ENCODE assay signal across 25 cellular contexts in genomic region chr6:148242180-148242579, GRCh38.
A peak's percentile ranks its signal among the peaks of the same experiment; 100 is the strongest.
DNase-seq lines count a peak whose midpoint lies in the region; ATAC-seq and TF ChIP-seq lines count a peak whose summit lies in the region.
"Had no signal": no experiment of that assay in that cellular context is flagged by ENCODE, and none has a peak within 500 bp of the region (broad histone marks: within the 10 kb centered on the region; RNA-seq: fewer than 3 reads in every experiment).

No MANE protein-coding gene starts in this region.

- intact Hi-C loops in ascending aorta (cut with DNase I) (loop anchor here (2.0 to 5.0 kb wide), 2 partner anchors 50 to 287 kb away; no protein-coding TSS in a partner anchor), left ventricle myocardium inferior (cut with micrococcal nuclease) (no loop called here), sciatic nerve (cut with DNase I) (no loop called here), right lobe of liver (cut with DNase I) (no loop called here), transverse colon (cut with DNase I; ENCODE audit: low total_unique reads) (no loop called here)

- H3K27me3 Mint-ChIP-seq in CD8-positive, alpha-beta memory T cell, result peaks cover 13 to 27% of the 10 kb centered on the region in 2 donors

- peak; percentile 13 for DNase-seq in AG09309 (ENCODE audit: low read depth)
- DNase-seq in ascending aorta (ENCODE audit: low spot score in 2 of 2), result no peak
- no peak for DNase-seq in left ventricle myocardium inferior
- no peak for DNase-seq in sciatic nerve (ENCODE audit: low spot score)
- DNase-seq in Peyer's patch, result no peak
- DNase-seq in CD8-positive, alpha-beta memory T cell, result no peak
- DNase-seq in right lobe of liver, result no peak
- DNase-seq in transverse colon, result no peak
- DNase-seq: activated CD4-positive, alpha-beta T cell treated with anti-CD3 and anti-CD28 coated beads for 48 hours; activated naive CD4-positive, alpha-beta T cell treated with Interleukin-2 at 50 U/mL for 16 hours; activated T-cell treated with anti-CD3 and anti-CD28 coated beads, Interleukin-2, amount 50 U/mL, for 48 hours; Calu3; DND-41; GOT3; KBM-7; left colon; natural killer cell; NCI-H1417 treated with DMSO at 0.1 percent for 48 hours; NCI-H82; ovary; stimulated activated naive CD8-positive, alpha-beta T cell treated with anti-CD3 and anti-CD28 coated beads, Interleukin-15, amount 100 ng/mL, for 72 hours; upper lobe of left lung had no signal

- peaks cover 0 to 2% (median 0%) of the 10 kb centered on the region in 3 donors for H3K36me3 Mint-ChIP-seq in CD8-positive, alpha-beta memory T cell
- H3K36me3 Mint-ChIP-seq: natural killer cell had no signal

- H3K27ac ChIP-seq in ascending aorta (peak overlapping the region; percentile 42 to 70), left ventricle myocardium inferior (replicated peaks) (peak overlapping the region; percentile 79), Peyer's patch (no peak overlapping the region), right lobe of liver (no peak overlapping the region), transverse colon (peak overlapping the region in 2 of 4 donors; percentile 0 to 25)
- H3K27ac ChIP-seq in CD8-positive, alpha-beta memory T cell (ENCODE audit: low read depth, low read length), result no peak overlapping the region
- H3K27ac ChIP-seq: BLaER1, ovary, upper lobe of left lung, VCaP had no signal

- H3K4me3 Mint-ChIP-seq in CD8-positive, alpha-beta memory T cell, result no peak overlapping the region
- H3K4me3 Mint-ChIP-seq: natural killer cell; stimulated activated naive CD8-positive, alpha-beta T cell treated with anti-CD3 and anti-CD28 coated beads, Interleukin-15, amount 100 ng/mL, for 72 hours; T-helper 2 cell treated with Interferon-gamma antibody and Interleukin-4, amounts not matched to agents 5 μg/mL and 100 μg/mL, for 36 hours had no signal

- ATAC-seq in sciatic nerve, result peak; percentile 75
- no peak for ATAC-seq in right lobe of liver
- ATAC-seq: left colon; natural killer cell; stimulated activated naive CD8-positive, alpha-beta T cell treated with anti-CD3 and anti-CD28 coated beads, Interleukin-15, amount 100 ng/mL, for 72 hours had no signal

- TF ChIP-seq CTCF in AG09309 (IDR thresholded peaks at IDR 0.05; ENCODE audit: control insufficient read depth, insufficient read depth, low read depth, low read length, missing control alignments) (no peak), ascending aorta (IDR thresholded peaks at IDR 0.05) (no peak), left ventricle myocardium inferior (IDR thresholded peaks at IDR 0.05; ENCODE audit: borderline replicate concordance) (no peak), Peyer's patch (IDR thresholded peaks at IDR 0.05) (no peak), right lobe of liver (IDR thresholded peaks at IDR 0.05) (no peak), transverse colon (IDR thresholded peaks at IDR 0.05) (no peak)

- peaks cover 0 to 2% (median 0%) of the 10 kb centered on the region in 5 donors for H3K9me3 Mint-ChIP-seq in CD8-positive, alpha-beta memory T cell
- H3K9me3 Mint-ChIP-seq: natural killer cell; stimulated activated naive CD8-positive, alpha-beta T cell treated with anti-CD3 and anti-CD28 coated beads, Interleukin-15, amount 100 ng/mL, for 72 hours; T-helper 2 cell treated with Interferon-gamma antibody and Interleukin-4, amounts not matched to agents 5 μg/mL and 100 μg/mL, for 36 hours had no signal

- POLR2A ChIA-PET in CD8-positive, alpha-beta memory T cell (lab: Charles Lee), result no interaction called here

- CTCF ChIA-PET in CD8-positive, alpha-beta memory T cell (lab: Charles Lee), result no interaction called here

- no peak for TF ChIP-seq EP300 in transverse colon (IDR thresholded peaks at IDR 0.05; ENCODE audit: low read depth)

- H3K4me1 ChIP-seq in ascending aorta, result peaks cover 0 to 45% of the 10 kb centered on the region in 2 donors
- peaks cover 59% of the 10 kb centered on the region for H3K4me1 ChIP-seq in left ventricle myocardium inferior
- no peaks in the 10 kb centered on the region for H3K4me1 ChIP-seq in Peyer's patch
- no peaks in the 10 kb centered on the region for H3K4me1 ChIP-seq in CD8-positive, alpha-beta memory T cell (ENCODE audit: insufficient read depth, low read length)
- no peaks in the 10 kb centered on the region for H3K4me1 ChIP-seq in right lobe of liver
- H3K4me1 ChIP-seq in transverse colon, result peaks cover 0 to 25% (median 3%) of the 10 kb centered on the region in 4 donors

- WGBS in right lobe of liver (ENCODE audit: insufficient coverage, low coverage, low lambda C conversion rate, missing lambda C conversion rate), result 61% methylated on average over 4 of the region's 4 CpGs
- WGBS in transverse colon (ENCODE audit: low coverage in 1 of 2), 2 donors, result 62 to 82% methylated on average over 4 of the region's 4 CpGs

- in situ Hi-C loops in transverse colon (cut with MboI; ENCODE audit: low pct_ligation_motif_present in 1 of 4, low pct_unique_long_range_greater_than_20kb in 1 of 4, low sequenced_read_pairs in 3 of 4), result no loop called here

- no peaks in the 10 kb centered on the region for H3K9me3 ChIP-seq in ascending aorta
- H3K9me3 ChIP-seq in left ventricle myocardium inferior (replicated peaks), result no peaks in the 10 kb centered on the region
- H3K9me3 ChIP-seq in Peyer's patch, result no peaks in the 10 kb centered on the region
- H3K9me3 ChIP-seq in CD8-positive, alpha-beta memory T cell (ENCODE audit: low read length), result no peaks in the 10 kb centered on the region
- no peaks in the 10 kb centered on the region for H3K9me3 ChIP-seq in right lobe of liver
- H3K9me3 ChIP-seq in transverse colon, result no peaks in the 10 kb centered on the region
- H3K9me3 ChIP-seq: BLaER1, ovary, upper lobe of left lung had no signal

- H3K27me3 ChIP-seq in ascending aorta (no peaks in the 10 kb centered on the region), left ventricle myocardium inferior (ENCODE audit: low read depth) (no peaks in the 10 kb centered on the region), Peyer's patch (no peaks in the 10 kb centered on the region), right lobe of liver (no peaks in the 10 kb centered on the region), transverse colon (no peaks in the 10 kb centered on the region)
- no peaks in the 10 kb centered on the region for H3K27me3 ChIP-seq in CD8-positive, alpha-beta memory T cell (ENCODE audit: insufficient read depth, low read length, poor library complexity, severe bottlenecking)
- H3K27me3 ChIP-seq: BLaER1, ovary, upper lobe of left lung had no signal

- no peak for TF ChIP-seq POLR2A in Peyer's patch (IDR thresholded peaks at IDR 0.05)
- no peak for TF ChIP-seq POLR2A in right lobe of liver (IDR thresholded peaks at IDR 0.05)
- TF ChIP-seq POLR2A in transverse colon (IDR thresholded peaks at IDR 0.05), result no peak

- H3K36me3 ChIP-seq in ascending aorta, result no peaks in the 10 kb centered on the region
- no peaks in the 10 kb centered on the region for H3K36me3 ChIP-seq in left ventricle myocardium inferior
- H3K36me3 ChIP-seq in Peyer's patch, result no peaks in the 10 kb centered on the region
- no peaks in the 10 kb centered on the region for H3K36me3 ChIP-seq in CD8-positive, alpha-beta memory T cell (ENCODE audit: insufficient read depth, low read length)
- no peaks in the 10 kb centered on the region for H3K36me3 ChIP-seq in right lobe of liver
- H3K36me3 ChIP-seq in transverse colon, result no peaks in the 10 kb centered on the region
- H3K36me3 ChIP-seq: BLaER1, ovary, upper lobe of left lung had no signal

- no peak overlapping the region for H3K4me3 ChIP-seq in AG09309 (ENCODE audit: control insufficient read depth, low read depth, low read length)
- peak overlapping the region in 1 of 2 donors; percentile 25 for H3K4me3 ChIP-seq in ascending aorta
- H3K4me3 ChIP-seq in left ventricle myocardium inferior, result no peak overlapping the region
- no peak overlapping the region for H3K4me3 ChIP-seq in Peyer's patch
- H3K4me3 ChIP-seq in CD8-positive, alpha-beta memory T cell (ENCODE audit: low read length), result no peak overlapping the region
- no peak overlapping the region for H3K4me3 ChIP-seq in right lobe of liver
- no peak overlapping the region for H3K4me3 ChIP-seq in transverse colon
- H3K4me3 ChIP-seq: BLaER1, ovary, upper lobe of left lung had no signal

- H3K4me1 Mint-ChIP-seq in CD8-positive, alpha-beta memory T cell, result no peaks in the 10 kb centered on the region
- H3K4me1 Mint-ChIP-seq: natural killer cell; stimulated activated naive CD8-positive, alpha-beta T cell treated with anti-CD3 and anti-CD28 coated beads, Interleukin-15, amount 100 ng/mL, for 72 hours had no signal

- H3K27ac Mint-ChIP-seq in CD8-positive, alpha-beta memory T cell, result no peak overlapping the region
- H3K27ac Mint-ChIP-seq: natural killer cell; stimulated activated naive CD8-positive, alpha-beta T cell treated with anti-CD3 and anti-CD28 coated beads, Interleukin-15, amount 100 ng/mL, for 72 hours; T-helper 2 cell treated with Interferon-gamma antibody and Interleukin-4, amounts not matched to agents 5 μg/mL and 100 μg/mL, for 36 hours had no signal

Comparison
In these comparisons a context has a peak if more than half of its experiments do, and no peak if none do; other contexts are left out.
1. H3K27ac ChIP-seq: peak in ascending aorta (2 of 2) and left ventricle myocardium inferior (single experiment); none in Peyer's patch (0 of 4), CD8-positive, alpha-beta memory T cell (single experiment) and right lobe of liver (0 of 3).